In genomic region chr15:79560384-79560783, GRCh38 we compare ENCODE assay signal across 22 cellular contexts.
"Had no signal": no experiment of that assay in that cellular context is flagged by ENCODE, and none has a peak within 500 bp of the region (broad histone marks: within the 10 kb centered on the region; RNA-seq: fewer than 3 reads in every experiment).

No MANE protein-coding gene starts in this region.

- H3K4me1 Mint-ChIP-seq: endodermal cell had no signal

- H3K9me3 Mint-ChIP-seq: dendritic cell treated with granulocyte-macrophage colony-stimulating factor and Interleukin-4, amounts not matched to agents 40 ng/mL and 50 ng/mL, for 4 days; effector memory CD8-positive, alpha-beta T cell had no signal

- H3K4me3 Mint-ChIP-seq: dendritic cell treated with granulocyte-macrophage colony-stimulating factor and Interleukin-4, amounts not matched to agents 40 ng/mL and 50 ng/mL, for 4 days; effector memory CD8-positive, alpha-beta T cell; endodermal cell had no signal

- ATAC-seq: effector memory CD8-positive, alpha-beta T cell; esophagus mucosa; foreskin keratinocyte; gastrocnemius medialis; gastroesophageal sphincter; heart left ventricle; heart right ventricle had no signal

- DNase-seq: colonic mucosa; cortex of kidney; dermis blood vessel endothelial cell; dorsolateral prefrontal cortex; effector CD4-positive, alpha-beta T cell; effector CD8-positive, alpha-beta T cell; effector memory CD4-positive, alpha-beta T cell; effector memory CD8-positive, alpha-beta T cell; endodermal cell; erythroblast; esophagus squamous epithelium; foreskin fibroblast; foreskin keratinocyte; foreskin melanocyte; gastrocnemius medialis; glutamatergic neuron; head of caudate nucleus; heart left ventricle; heart right ventricle had no signal

- H3K27ac Mint-ChIP-seq: dendritic cell treated with granulocyte-macrophage colony-stimulating factor and Interleukin-4, amounts not matched to agents 40 ng/mL and 50 ng/mL, for 4 days; effector memory CD8-positive, alpha-beta T cell; endodermal cell had no signal
